In genomic region chr2:204491528-204491927, GRCh38 we compare ENCODE assay signal across 10 cellular contexts. TPM values are rescaled to one million over a fixed set of nuclear protein-coding genes. Genes with fewer than 3 reads are reported as not detected.
DNase-seq lines count a peak whose midpoint lies in the region; ATAC-seq and TF ChIP-seq lines count a peak whose summit lies in the region.
"Had no signal": no experiment of that assay in that cellular context is flagged by ENCODE, and none has a peak within 500 bp of the region (broad histone marks: within the 10 kb centered on the region; RNA-seq: fewer than 3 reads in every experiment).

No MANE protein-coding gene starts in this region.

- peaks cover 2% of the 10 kb centered on the region; the same call in 1 of the 2 replicates for H3K4me1 ChIP-seq in BE2C
- H3K4me1 ChIP-seq in RWPE2 (ENCODE audit: insufficient read depth, poor library complexity, severe bottlenecking) = peaks cover 13% of the 10 kb centered on the region
- no peaks in the 10 kb centered on the region for H3K4me1 ChIP-seq in smooth muscle cell (ENCODE audit: low read depth)
- H3K4me1 ChIP-seq: right lobe of liver had no signal

- ATAC-seq in RWPE2 (ENCODE audit: low read depth) (peak; percentile 66; the same call in 2 of the 3 replicates), GM18517 (IDR thresholded peaks at IDR 0.05; ENCODE audit: unreplicated experiment) (no peak)
- ATAC-seq: activated CD8-positive, alpha-beta T cell treated with anti-CD3 and anti-CD28 coated beads for 36 hours; right lobe of liver had no signal

- H3K36me3 ChIP-seq in BE2C (no peaks in the 10 kb centered on the region), RWPE2 (ENCODE audit: low read depth) (no peaks in the 10 kb centered on the region), smooth muscle cell (ENCODE audit: low read depth) (no peaks in the 10 kb centered on the region)
- H3K36me3 ChIP-seq: right lobe of liver had no signal

- H3K9me3 ChIP-seq in BE2C (no peaks in the 10 kb centered on the region), RWPE2 (ENCODE audit: severe bottlenecking) (no peaks in the 10 kb centered on the region), smooth muscle cell (replicated peaks; ENCODE audit: low read depth) (no peaks in the 10 kb centered on the region)
- H3K9me3 ChIP-seq: right lobe of liver had no signal

- no peak overlapping the region for H3K4me2 ChIP-seq in smooth muscle cell

- DNase-seq in BE2C (peak; percentile 15), M059J (ENCODE audit: low read depth) (peak; percentile 80), RWPE2 (ENCODE audit: low spot score) (no peak), fibroblast of pulmonary artery (ENCODE audit: low read depth) (peak; percentile 71), smooth muscle cell (lab: John Stamatoyannopoulos, UW; ENCODE audit: unreplicated experiment) (no peak), NCI-H526 treated with DMSO at 0.1 percent for 48 hours (lab: John Stamatoyannopoulos, UW) (no peak), NCI-H526 (lab: John Stamatoyannopoulos, UW) (no peak)
- DNase-seq: activated CD8-positive, alpha-beta T cell treated with anti-CD3 and anti-CD28 coated beads for 36 hours; right lobe of liver had no signal

- H3F3A ChIP-seq in smooth muscle cell (ENCODE audit: low read depth) = no peaks in the 10 kb centered on the region

- no peak for TF ChIP-seq CTCF in BE2C (IDR thresholded peaks at IDR 0.05; ENCODE audit: low read depth, low read length)
- TF ChIP-seq CTCF in RWPE2 (IDR thresholded peaks at IDR 0.05; ENCODE audit: poor library complexity, severe bottlenecking) = no peak
- no peak for TF ChIP-seq CTCF in fibroblast of pulmonary artery (IDR thresholded peaks at IDR 0.05; ENCODE audit: low read length, missing control alignments)
- TF ChIP-seq CTCF in smooth muscle cell (IDR thresholded peaks at IDR 0.05; ENCODE audit: borderline replicate concordance, insufficient read depth, poor library complexity, severe bottlenecking) = no peak

- H2AFZ ChIP-seq in smooth muscle cell (ENCODE audit: low read depth) = no peak overlapping the region

- no peaks in the 10 kb centered on the region for H3K79me2 ChIP-seq in smooth muscle cell (ENCODE audit: low read depth)

- no peaks in the 10 kb centered on the region for H4K20me1 ChIP-seq in smooth muscle cell (ENCODE audit: low read depth)

- no peak overlapping the region for H3K9ac ChIP-seq in smooth muscle cell (ENCODE audit: low read depth)

- H3K27ac ChIP-seq in RWPE2 (ENCODE audit: poor library complexity, severe bottlenecking) (no peak overlapping the region), smooth muscle cell (ENCODE audit: low read depth) (no peak overlapping the region)
- H3K27ac ChIP-seq: right lobe of liver had no signal

- H3K4me3 ChIP-seq in BE2C (ENCODE audit: low read depth, low read length) = no peak overlapping the region
- no peak overlapping the region for H3K4me3 ChIP-seq in RWPE2 (ENCODE audit: severe bottlenecking)
- H3K4me3 ChIP-seq in fibroblast of pulmonary artery (replicated peaks; ENCODE audit: low read depth, low read length) = no peak overlapping the region
- no peak overlapping the region for H3K4me3 ChIP-seq in smooth muscle cell
- H3K4me3 ChIP-seq: right lobe of liver had no signal

- H3K27me3 ChIP-seq in BE2C (no peaks in the 10 kb centered on the region), RWPE2 (ENCODE audit: insufficient read depth, poor library complexity, severe bottlenecking) (no peaks in the 10 kb centered on the region), smooth muscle cell (ENCODE audit: low read depth) (no peaks in the 10 kb centered on the region)
- H3K27me3 ChIP-seq: right lobe of liver had no signal

RNA-seq across cellular contexts. Expression of gene PARD3B, which starts 53.7 kb away (rescaled TPM):
- 1.5 TPM for polyA plus RNA-seq in BE2C (2012; ENCODE audit: insufficient read depth, insufficient read length, low read depth)
- total RNA-seq in M059J (2014; rRNA removed; shearing (Covaris generic)) = 0.86 and 1.6 TPM in 2 replicates
- 8.5 and 12.2 TPM in 2 replicates for total RNA-seq in smooth muscle cell
- 3.3 and 5.7 TPM in 2 replicates for polyA plus RNA-seq in smooth muscle cell

Comparison
In these comparisons a context has a peak if more than half of its experiments do, and no peak if none do; other contexts are left out.
1. DNase-seq: peak in BE2C (single experiment), M059J (single experiment) and fibroblast of pulmonary artery (single experiment); none in RWPE2 (single experiment), smooth muscle cell (single experiment), NCI-H526 treated with DMSO at 0.1 percent for 48 hours (single experiment) and NCI-H526 (0 of 2).